Comparison of ENCODE assay signal across 13 cellular contexts in the genomic region with DNA sequence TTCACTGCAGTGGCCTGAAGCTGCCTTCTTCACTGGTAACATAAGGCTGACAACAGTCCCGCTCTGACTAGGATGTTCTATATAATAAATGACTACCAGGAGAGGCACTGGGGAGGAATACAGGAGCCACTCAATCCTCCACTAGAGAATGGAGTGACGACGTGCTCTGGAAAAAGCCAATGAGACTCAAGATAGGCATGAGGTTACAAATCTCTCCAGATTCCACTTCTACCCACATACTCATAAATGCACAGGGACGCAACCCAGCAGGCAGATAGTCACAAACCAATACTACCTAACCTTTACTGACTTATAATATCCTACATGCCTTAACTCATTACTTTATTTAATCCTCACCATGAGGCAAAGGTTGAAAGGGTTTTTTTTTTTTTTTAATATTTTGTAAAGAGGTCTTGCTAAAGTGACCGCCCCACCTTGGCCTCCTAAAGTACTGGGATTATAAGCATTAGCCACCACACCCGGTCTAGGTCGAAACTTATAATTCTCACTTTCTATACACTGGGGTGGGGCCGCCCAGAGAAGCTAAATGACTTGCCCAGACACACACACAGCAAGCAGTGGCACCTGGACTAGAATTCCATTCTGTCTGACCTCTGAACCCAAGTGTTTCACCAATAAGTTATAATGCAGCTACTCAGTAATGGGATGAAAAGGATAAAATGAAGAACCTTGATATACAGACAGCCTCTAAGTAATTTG. TPM values are rescaled to one million over a fixed set of nuclear protein-coding genes. Genes with fewer than 3 reads are reported as not detected.
DNase-seq lines count a peak whose midpoint lies in the region; ATAC-seq and TF ChIP-seq lines count a peak whose summit lies in the region.
"Had no signal": no experiment of that assay in that cellular context is flagged by ENCODE, and none has a peak within 500 bp of the region (broad histone marks: within the 10 kb centered on the region; RNA-seq: fewer than 3 reads in every experiment).

No MANE protein-coding gene starts in this region.

- H3K9me3 ChIP-seq in HCT116 (ENCODE audit: control insufficient read depth in 1 of 2, insufficient read depth in 1 of 2, low read depth in 1 of 2, low read length in 2 of 2): no peaks in the 10 kb centered on the region
- no peaks in the 10 kb centered on the region for H3K9me3 ChIP-seq in Panc1 (ENCODE audit: control insufficient read depth, insufficient read depth, low read depth, low read length)

- H3K27me3 ChIP-seq in HCT116 (ENCODE audit: insufficient read depth, low read length) (no peaks in the 10 kb centered on the region), Panc1 (ENCODE audit: control insufficient read depth, insufficient read depth, low read length) (no peaks in the 10 kb centered on the region)

- BruUV-seq in HCT116 (replicated peaks; lab: Mats Ljungman, UMichigan) (no TSS peak), Panc1 (replicated peaks; lab: Mats Ljungman, UMichigan) (no TSS peak)

- in situ Hi-C loops in Panc1 (cut with HindIII; ENCODE audit: low pct_unique_long_range_greater_than_20kb, low sequenced_read_pairs): no loop called here

- H3K27ac Mint-ChIP-seq in stimulated activated naive CD8-positive, alpha-beta T cell treated with anti-CD3 and anti-CD28 coated beads, Interleukin-15, amount 100 ng/mL, for 72 hours: no peak overlapping the region
- H3K27ac Mint-ChIP-seq: activated CD4-positive, alpha-beta memory T cell treated with anti-CD3 and anti-CD28 coated beads for 36 hours had no signal

- POLR2A ChIA-PET in HCT116 (lab: Charles Lee) (interaction anchor here (0.6 kb wide), 1 partner anchor 14 kb away, joined by 3 read pairs; no protein-coding TSS in a partner anchor), Panc1 (lab: Charles Lee) (no interaction called here)

- RAD21 ChIA-PET in HCT116 (lab: Charles Lee; ENCODE audit: low non-redundant PET in 1 of 2, low total read pairs in 2 of 2, uncharacterized antibody in 2 of 2, unreplicated experiment in 2 of 2): no interaction called here

- H3K4me1 Mint-ChIP-seq in stimulated activated naive CD8-positive, alpha-beta T cell treated with anti-CD3 and anti-CD28 coated beads, Interleukin-15, amount 100 ng/mL, for 72 hours: peaks cover 42% of the 10 kb centered on the region

- no peaks in the 10 kb centered on the region; the same call in 1 of the 2 replicates for H3K79me2 ChIP-seq in HCT116 (ENCODE audit: insufficient read depth, low read length)

- DNase-seq in HCT116 (ENCODE audit: low read depth, low spot score) (no peak), Panc1 (ENCODE audit: low read depth, low spot score) (no peak), fibroblast of villous mesenchyme (ENCODE audit: low read depth) (peak; percentile 51), pons (ENCODE audit: low spot score) (peak; percentile 14), A172 (ENCODE audit: low spot score) (no peak), AG08395 (ENCODE audit: low spot score) (no peak)
- no peak for DNase-seq in stimulated activated naive CD8-positive, alpha-beta T cell treated with anti-CD3 and anti-CD28 coated beads, Interleukin-15, amount 100 ng/mL, for 72 hours
- DNase-seq: activated CD4-positive, alpha-beta memory T cell treated with anti-CD3 and anti-CD28 coated beads for 36 hours; NCI-H524; OCI-M1; stimulated activated CD4-positive, alpha-beta T cell treated with anti-CD3 and anti-CD28 coated beads, Interleukin-15, amount 100 ng/mL, for 24 hours had no signal

- no peak for TF ChIP-seq RAD21 in HCT116 (IDR thresholded peaks at IDR 0.05; ENCODE audit: low read depth)

- H3K9me2 ChIP-seq in HCT116 (ENCODE audit: insufficient read depth): no peaks in the 10 kb centered on the region

- H3K4me2 ChIP-seq in HCT116 (ENCODE audit: low read length): peak overlapping the region; percentile 23; the same call in 1 of the 2 replicates

- H2AFZ ChIP-seq in HCT116 (ENCODE audit: low read depth, low read length, poor library complexity, severe bottlenecking): no peak overlapping the region

- TF ChIP-seq CTCF in HCT116 (IDR thresholded peaks at IDR 0.05 in 2 of 3, conservative IDR thresholded peaks at IDR 0.05 in 1 of 3; ENCODE audit: borderline replicate concordance in 1 of 3, insufficient read depth in 1 of 3, low read depth in 2 of 3, low read length in 2 of 3): no peak
- no peak for TF ChIP-seq CTCF in Panc1 (IDR thresholded peaks at IDR 0.05)
- no peak for TF ChIP-seq CTCF in fibroblast of villous mesenchyme (IDR thresholded peaks at IDR 0.05; ENCODE audit: insufficient read depth, low read depth, low read length)

- CTCF ChIA-PET in HCT116 (lab: Charles Lee): no interaction called here
- CTCF ChIA-PET in Panc1 (lab: Charles Lee): no interaction called here

- TF ChIP-seq POLR2A in HCT116 (IDR thresholded peaks at IDR 0.05; ENCODE audit: borderline replicate concordance, extremely low read depth, insufficient read depth, insufficient read length): no peak

- intact Hi-C loops in HCT116 (cut with micrococcal nuclease) (no loop called here), Panc1 (cut with micrococcal nuclease; ENCODE audit: unreplicated experiment) (no loop called here)

- peaks cover 75 to 85% of the 10 kb centered on the region in 2 experiments for H3K4me1 ChIP-seq in HCT116 (ENCODE audit: control insufficient read depth in 1 of 2, insufficient read depth in 2 of 2, low read length in 2 of 2)
- H3K4me1 ChIP-seq in Panc1 (ENCODE audit: control insufficient read depth, insufficient read depth, low read length): peaks cover 92% of the 10 kb centered on the region

- H4K20me1 ChIP-seq in HCT116 (ENCODE audit: insufficient read depth): no peaks in the 10 kb centered on the region

- H3K9me3 Mint-ChIP-seq in stimulated activated naive CD8-positive, alpha-beta T cell treated with anti-CD3 and anti-CD28 coated beads, Interleukin-15, amount 100 ng/mL, for 72 hours: no peaks in the 10 kb centered on the region
- H3K9me3 Mint-ChIP-seq: activated CD4-positive, alpha-beta memory T cell treated with anti-CD3 and anti-CD28 coated beads for 36 hours had no signal

- no peak overlapping the region for H3K4me3 ChIP-seq in HCT116 (replicated peaks in 1 of 2; ENCODE audit: low read depth in 1 of 2, low read length in 2 of 2)
- H3K4me3 ChIP-seq in Panc1 (ENCODE audit: low read depth in 2 of 2, low read length in 2 of 2): no peak overlapping the region
- H3K4me3 ChIP-seq in fibroblast of villous mesenchyme (ENCODE audit: low read depth, low read length): no peak overlapping the region

- H3K4me3 Mint-ChIP-seq in stimulated activated naive CD8-positive, alpha-beta T cell treated with anti-CD3 and anti-CD28 coated beads, Interleukin-15, amount 100 ng/mL, for 72 hours: no peak overlapping the region
- H3K4me3 Mint-ChIP-seq: activated CD4-positive, alpha-beta memory T cell treated with anti-CD3 and anti-CD28 coated beads for 36 hours had no signal

- H3K36me3 ChIP-seq in HCT116 (ENCODE audit: control insufficient read depth in 1 of 2, insufficient read depth in 2 of 2, low read length in 2 of 2) (no peaks in the 10 kb centered on the region), Panc1 (ENCODE audit: control insufficient read depth, insufficient read depth, low read length) (no peaks in the 10 kb centered on the region; the same call in 1 of the 2 replicates)

- no peak overlapping the region for H3K9ac ChIP-seq in HCT116 (ENCODE audit: low read length)

- ATAC-seq in HCT116: no peak
- ATAC-seq in Panc1: no peak
- ATAC-seq in stimulated activated naive CD8-positive, alpha-beta T cell treated with anti-CD3 and anti-CD28 coated beads, Interleukin-15, amount 100 ng/mL, for 72 hours: no peak
- ATAC-seq in HG02571 (IDR thresholded peaks at IDR 0.05; ENCODE audit: unreplicated experiment): no peak

- H3K27ac ChIP-seq in HCT116 (ENCODE audit: low read depth, low read length) (0 out of 2 replicates have a peak overlapping the region, but pooled peaks have one; percentile 5), Panc1 (ENCODE audit: low read length) (peak overlapping the region; percentile 67)
- H3K27ac ChIP-seq: VCaP had no signal

- no peaks in the 10 kb centered on the region for H3K27me3 Mint-ChIP-seq in stimulated activated naive CD8-positive, alpha-beta T cell treated with anti-CD3 and anti-CD28 coated beads, Interleukin-15, amount 100 ng/mL, for 72 hours
- H3K27me3 Mint-ChIP-seq: activated CD4-positive, alpha-beta memory T cell treated with anti-CD3 and anti-CD28 coated beads for 36 hours had no signal

TF ChIP-seq in HCT116, 20 proteins besides CTCF, POLR2A, EP300 and RAD21 (continues in another document):
- TF ChIP-seq ZFX (IDR thresholded peaks at IDR 0.05) (no peak), ELF1 (IDR thresholded peaks at IDR 0.05; ENCODE audit: borderline replicate concordance, low read depth) (no peak), CEBPB (IDR thresholded peaks at IDR 0.05; ENCODE audit: low read depth) (no peak), TCF7L2 (IDR thresholded peaks at IDR 0.05; ENCODE audit: borderline replicate concordance, extremely low read depth, insufficient read depth, insufficient read length) (no peak), FOSL1 (IDR thresholded peaks at IDR 0.05; ENCODE audit: low read depth) (no peak), POLR2AphosphoS5 (IDR thresholded peaks at IDR 0.05; ENCODE audit: low read depth, low read length) (no peak)
- TF ChIP-seq, protein P1, sequence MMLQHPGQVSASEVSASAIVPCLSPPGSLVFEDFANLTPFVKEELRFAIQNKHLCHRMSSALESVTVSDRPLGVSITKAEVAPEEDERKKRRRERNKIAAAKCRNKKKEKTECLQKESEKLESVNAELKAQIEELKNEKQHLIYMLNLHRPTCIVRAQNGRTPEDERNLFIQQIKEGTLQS (IDR thresholded peaks at IDR 0.05): no peak

RNA-seq across cellular contexts. Expression of a gene that starts 33.7 kb away (rescaled TPM):
- total RNA-seq in HCT116 (2021; ENCODE audit: unreplicated experiment) (24.1 TPM), Panc1 (2021; ENCODE audit: unreplicated experiment) (45.2 TPM), fibroblast of villous mesenchyme (29.0 and 34.1 TPM in 2 replicates)
- 20.4 and 20.6 TPM in 2 replicates for polyA plus RNA-seq in HCT116 (2012)
- 39.0 TPM for polyA plus RNA-seq in Panc1 (2012; ENCODE audit: insufficient read length)
- total RNA-seq in A172 (2014; rRNA removed; shearing (Covaris generic)): 40.7 and 50.0 TPM in 2 replicates

RNA-seq across cellular contexts. Expression of a gene that starts 34.1 kb away (rescaled TPM):
- 2.4 TPM for total RNA-seq in HCT116 (2021; ENCODE audit: unreplicated experiment)
- polyA plus RNA-seq in HCT116 (2012): 1.6 TPM in 2 replicates
- 3.6 TPM for total RNA-seq in Panc1 (2021; ENCODE audit: unreplicated experiment)
- polyA plus RNA-seq in Panc1 (2012; ENCODE audit: insufficient read length): 3.7 TPM
- total RNA-seq in fibroblast of villous mesenchyme: under 0.01 and 0.97 TPM in 2 replicates
- 1.1 and 1.7 TPM in 2 replicates for total RNA-seq in A172 (2014; rRNA removed; shearing (Covaris generic))

Comparison
In these comparisons a context has a peak if more than half of its experiments do, and no peak if none do; other contexts are left out.
1. DNase-seq: peak in fibroblast of villous mesenchyme (single experiment) and pons (single experiment); none in HCT116 (single experiment), Panc1 (single experiment), stimulated activated naive CD8-positive, alpha-beta T cell treated with anti-CD3 and anti-CD28 coated beads, Interleukin-15, amount 100 ng/mL, for 72 hours (0 of 2), A172 (single experiment) and AG08395 (single experiment).